In genomic region chr7:38169862-38170261, GRCh38 we compare ENCODE assay signal across 10 cellular contexts. TPM values are rescaled to one million over a fixed set of nuclear protein-coding genes. Genes with fewer than 3 reads are reported as not detected.
DNase-seq lines count a peak whose midpoint lies in the region.
"Had no signal": no experiment of that assay in that cellular context is flagged by ENCODE, and none has a peak within 500 bp of the region (broad histone marks: within the 10 kb centered on the region; RNA-seq: fewer than 3 reads in every experiment).

No MANE protein-coding gene starts in this region.

- DNase-seq in Caki2 (ENCODE audit: low read depth), result peak; percentile 77
- DNase-seq in HCEC 1CT, result peak; percentile 76
- peak; percentile 24 for DNase-seq in RPMI8226
- DNase-seq in islet precursor cell, result peak; percentile 86
- DNase-seq in stimulated activated CD4-positive, alpha-beta T cell treated with anti-CD3 and anti-CD28 coated beads, Interleukin-2, amount 100 ng/mL, for 48 hours, result no peak
- no peak for DNase-seq in DMS153 treated with DMSO at 0.1 percent for 48 hours (lab: John Stamatoyannopoulos, UW; ENCODE audit: unreplicated experiment)
- DNase-seq in NCI-H524 treated with DMSO at 0.1 percent for 48 hours (lab: John Stamatoyannopoulos, UW), result no peak
- no peak for DNase-seq in iPS-NIHi11 (ENCODE audit: low spot score)
- DNase-seq: activated naive CD8-positive, alpha-beta T cell treated with anti-CD3 and anti-CD28 coated beads, Interleukin-2, amount 10 ng/mL, durations not matched to agents 7 days and 5 days; right lobe of liver had no signal

- in situ Hi-C loops in Caki2 (cut with HindIII; ENCODE audit: low pct_unique_long_range_greater_than_20kb, low sequenced_read_pairs), result no loop called here

RNA-seq across cellular contexts. Expression of gene STARD3NL, which starts 8.2 kb away (rescaled TPM):
- total RNA-seq in Caki2 (2014; rRNA removed; shearing (Covaris generic); ENCODE audit: low replicate concordance), result 85.9 and 120 TPM in 2 replicates

Comparison
In these comparisons a context has a peak if more than half of its experiments do, and no peak if none do; other contexts are left out.
1. DNase-seq: peak in Caki2 (single experiment), HCEC 1CT (single experiment), RPMI8226 (single experiment) and islet precursor cell (single experiment); none in stimulated activated CD4-positive, alpha-beta T cell treated with anti-CD3 and anti-CD28 coated beads, Interleukin-2, amount 100 ng/mL, for 48 hours (0 of 2), DMS153 treated with DMSO at 0.1 percent for 48 hours (single experiment), NCI-H524 treated with DMSO at 0.1 percent for 48 hours (single experiment) and iPS-NIHi11 (single experiment).